Comparison of ENCODE assay signal across 11 cellular contexts in genomic region chr17:69870091-69870530, GRCh38.
A peak's percentile ranks its signal among the peaks of the same experiment; 100 is the strongest.
DNase-seq lines count a peak whose midpoint lies in the region; ATAC-seq and TF ChIP-seq lines count a peak whose summit lies in the region.
"Had no signal": no experiment of that assay in that cellular context is flagged by ENCODE, and none has a peak within 500 bp of the region (broad histone marks: within the 10 kb centered on the region; RNA-seq: fewer than 3 reads in every experiment).

No MANE protein-coding gene starts in this region.

- DNase-seq in AG04450 (ENCODE audit: low read depth, low spot score) (peak; percentile 41), dermis blood vessel endothelial cell (peak; percentile 90), LoVo (ENCODE audit: low spot score) (no peak), upper lobe of right lung (no peak), CD14-positive monocyte (ENCODE audit: low spot score) (no peak)
- DNase-seq in naive thymus-derived CD8-positive, alpha-beta T cell, result no peak
- DNase-seq: activated CD4-positive, alpha-beta T cell treated with anti-CD3 and anti-CD28 coated beads, Interleukin-2, amount 10 ng/mL, durations not matched to agents 7 days and 5 days; heart right ventricle had no signal

- no peak overlapping the region for H3K27ac Mint-ChIP-seq in CD14-positive monocyte
- H3K27ac Mint-ChIP-seq in naive thymus-derived CD8-positive, alpha-beta T cell, result no peak overlapping the region
- H3K27ac Mint-ChIP-seq: activated CD4-positive, alpha-beta T cell treated with anti-CD3 and anti-CD28 coated beads, Interleukin-2, amount 10 ng/mL, durations not matched to agents 7 days and 5 days; B cell had no signal

- peaks cover 5 to 18% (median 12%) of the 10 kb centered on the region in 7 donors for H3K9me3 Mint-ChIP-seq in CD14-positive monocyte
- H3K9me3 Mint-ChIP-seq in naive thymus-derived CD8-positive, alpha-beta T cell, result peaks cover 0 to 18% (median 3%) of the 10 kb centered on the region in 9 donors

- H3K27me3 ChIP-seq in AG04450 (ENCODE audit: control insufficient read depth, insufficient read depth, low read length) (no peaks in the 10 kb centered on the region), upper lobe of right lung (no peaks in the 10 kb centered on the region)
- H3K27me3 ChIP-seq: heart right ventricle had no signal

- H3K4me1 ChIP-seq in upper lobe of right lung, result no peaks in the 10 kb centered on the region

- H3K4me3 Mint-ChIP-seq in CD14-positive monocyte, result no peak overlapping the region
- no peak overlapping the region for H3K4me3 Mint-ChIP-seq in naive thymus-derived CD8-positive, alpha-beta T cell
- H3K4me3 Mint-ChIP-seq: activated CD4-positive, alpha-beta T cell treated with anti-CD3 and anti-CD28 coated beads, Interleukin-2, amount 10 ng/mL, durations not matched to agents 7 days and 5 days; B cell had no signal

- CTCF ChIA-PET in AG04450 (lab: Charles Lee), result interaction anchor here (0.6 to 1.3 kb wide), 6 partner anchors 16 to 263 kb away, joined by 3 to 6 read pairs (median 4); no protein-coding TSS in a partner anchor

- POLR2A ChIA-PET in AG04450 (lab: Yijun Ruan, JAX), result interaction anchor here (0.6 kb wide), 1 partner anchor 301 kb away, joined by 6 read pairs; no protein-coding TSS in a partner anchor
- POLR2A ChIA-PET in naive thymus-derived CD8-positive, alpha-beta T cell (lab: Charles Lee), result no interaction called here

- no peaks in the 10 kb centered on the region for H3K36me3 Mint-ChIP-seq in CD14-positive monocyte
- no peaks in the 10 kb centered on the region for H3K36me3 Mint-ChIP-seq in naive thymus-derived CD8-positive, alpha-beta T cell

- intact Hi-C loops in upper lobe of right lung (cut with DNase I), result no loop called here
- intact Hi-C loops in CD14-positive monocyte (cut with micrococcal nuclease), result no loop called here

- no peaks in the 10 kb centered on the region for H3K4me1 Mint-ChIP-seq in CD14-positive monocyte
- H3K4me1 Mint-ChIP-seq in naive thymus-derived CD8-positive, alpha-beta T cell, result no peaks in the 10 kb centered on the region
- H3K4me1 Mint-ChIP-seq: activated CD4-positive, alpha-beta T cell treated with anti-CD3 and anti-CD28 coated beads, Interleukin-2, amount 10 ng/mL, durations not matched to agents 7 days and 5 days; B cell had no signal

- H3K9me3 ChIP-seq in AG04450 (ENCODE audit: control insufficient read depth, insufficient read depth, low read length) (peaks cover 3% of the 10 kb centered on the region; the same call in 1 of the 2 replicates), upper lobe of right lung (no peaks in the 10 kb centered on the region)

- ATAC-seq in GM21381 (IDR thresholded peaks at IDR 0.05; ENCODE audit: unreplicated experiment) (peak; percentile 69), HG03439 (IDR thresholded peaks at IDR 0.05; ENCODE audit: unreplicated experiment) (peak; percentile 58), upper lobe of right lung (no peak)
- ATAC-seq in naive thymus-derived CD8-positive, alpha-beta T cell, result no peak

- no peaks in the 10 kb centered on the region for H3K36me3 ChIP-seq in upper lobe of right lung
- H3K36me3 ChIP-seq: heart right ventricle had no signal

- H3K4me3 ChIP-seq in AG04450 (ENCODE audit: low read depth, low read length) (no peak overlapping the region), upper lobe of right lung (no peak overlapping the region)
- H3K4me3 ChIP-seq: heart right ventricle had no signal

- H3K27me3 Mint-ChIP-seq in CD14-positive monocyte (ENCODE audit: low read depth in 3 of 3), result peaks cover 0 to 2% (median 0%) of the 10 kb centered on the region in 3 donors
- peaks cover 0 to 9% (median 2%) of the 10 kb centered on the region in 5 donors for H3K27me3 Mint-ChIP-seq in naive thymus-derived CD8-positive, alpha-beta T cell
- H3K27me3 Mint-ChIP-seq: activated CD4-positive, alpha-beta T cell treated with anti-CD3 and anti-CD28 coated beads, Interleukin-2, amount 10 ng/mL, durations not matched to agents 7 days and 5 days; B cell had no signal

- TF ChIP-seq CTCF in AG04450 (IDR thresholded peaks at IDR 0.05; ENCODE audit: low read depth, low read length), result no peak
- TF ChIP-seq CTCF in upper lobe of right lung (IDR thresholded peaks at IDR 0.05), result no peak
- TF ChIP-seq CTCF in CD14-positive monocyte (IDR thresholded peaks at IDR 0.05), result no peak

- peak overlapping the region; percentile 74 for H3K27ac ChIP-seq in AG04450 (ENCODE audit: low read depth, low read length)
- H3K27ac ChIP-seq in upper lobe of right lung, result no peak overlapping the region
- H3K27ac ChIP-seq: heart right ventricle had no signal

Comparison
In these comparisons a context has a peak if more than half of its experiments do, and no peak if none do; other contexts are left out.
1. DNase-seq: peak in AG04450 (single experiment) and dermis blood vessel endothelial cell (single experiment); none in LoVo (single experiment), upper lobe of right lung (single experiment), CD14-positive monocyte (single experiment) and naive thymus-derived CD8-positive, alpha-beta T cell (0 of 10).
2. ATAC-seq: peak in GM21381 (single experiment) and HG03439 (single experiment); none in upper lobe of right lung (single experiment) and naive thymus-derived CD8-positive, alpha-beta T cell (0 of 2).